ENCODE assay signal across 23 cellular contexts in genomic region chr10:107011113-107011512, GRCh38.
DNase-seq lines count a peak whose midpoint lies in the region; ATAC-seq and TF ChIP-seq lines count a peak whose summit lies in the region.
"Had no signal": no experiment of that assay in that cellular context is flagged by ENCODE, and none has a peak within 500 bp of the region (broad histone marks: within the 10 kb centered on the region; RNA-seq: fewer than 3 reads in every experiment).

No MANE protein-coding gene starts in this region.

- no peak overlapping the region for H2AK5ac ChIP-seq in trophoblast cell (ENCODE audit: low read length)

- no peaks in the 10 kb centered on the region for H3K36me3 ChIP-seq in GM23338 (ENCODE audit: insufficient read depth)
- H3K36me3 ChIP-seq in OCI-LY3 (replicated peaks; ENCODE audit: low read depth, low read length) = no peaks in the 10 kb centered on the region
- no peaks in the 10 kb centered on the region for H3K36me3 ChIP-seq in trophoblast cell (ENCODE audit: control insufficient read depth in 1 of 2, insufficient read depth in 2 of 2, low read length in 2 of 2)
- H3K36me3 ChIP-seq: Peyer's patch had no signal

- no peak overlapping the region for H3K4ac ChIP-seq in trophoblast cell (ENCODE audit: low read depth, low read length)

- H3K9me2 ChIP-seq in GM23338 (ENCODE audit: insufficient read depth) = 0 out of 2 replicates have a peak, but pooled peaks cover 4% of the 10 kb centered on the region

- H3K9me3 Mint-ChIP-seq in GM23338 (no peaks in the 10 kb centered on the region), endothelial cell (ENCODE audit: unreplicated experiment) (no peaks in the 10 kb centered on the region), glutamatergic neuron (ENCODE audit: unreplicated experiment) (no peaks in the 10 kb centered on the region)

- no peak overlapping the region for H2BK5ac ChIP-seq in trophoblast cell (ENCODE audit: low read depth, low read length, poor library complexity)

- H3K4me2 ChIP-seq in GM23338 (no peak overlapping the region), OCI-LY3 (ENCODE audit: low read length) (no peak overlapping the region), trophoblast cell (ENCODE audit: low read length) (no peak overlapping the region)

- H3K9ac ChIP-seq in OCI-LY3 (ENCODE audit: low read length) (no peak overlapping the region), trophoblast cell (ENCODE audit: low read length) (no peak overlapping the region)

- H2BK12ac ChIP-seq in trophoblast cell (ENCODE audit: low read length) = no peak overlapping the region

- no peak overlapping the region for H4K91ac ChIP-seq in trophoblast cell (ENCODE audit: low read depth, low read length)

- ATAC-seq in GM23338 (peak; percentile 53), omental fat pad (ENCODE audit: low FRiP score) (no peak)
- ATAC-seq: activated naive CD4-positive, alpha-beta T cell treated with anti-CD3 and anti-CD28 coated beads, Interleukin-2, amount 50 U/mL, for 72 hours; esophagus mucosa; stimulated activated naive CD8-positive, alpha-beta T cell treated with anti-CD3 and anti-CD28 coated beads, Interleukin-15, Interleukin-2, amounts not matched to agents 100 U/mL and 50 U/mL, for 24 hours had no signal

- H3K4me3 ChIP-seq in GM23338 (no peak overlapping the region), OCI-LY3 (ENCODE audit: low read length) (no peak overlapping the region), trophoblast cell (ENCODE audit: low read depth, low read length) (no peak overlapping the region)
- H3K4me3 ChIP-seq: Peyer's patch, skin epidermis, testis had no signal

- WGBS in trophoblast cell (ENCODE audit: extremely low coverage, insufficient coverage, insufficient read length) = no CpG with 5 or more reads among the region's 3 CpGs

- H3K27ac Mint-ChIP-seq in GM23338 (no peak overlapping the region), endothelial cell (ENCODE audit: unreplicated experiment) (no peak overlapping the region), glutamatergic neuron (ENCODE audit: unreplicated experiment) (no peak overlapping the region)
- H3K27ac Mint-ChIP-seq: activated naive CD4-positive, alpha-beta T cell treated with anti-CD3 and anti-CD28 coated beads, Interleukin-2, amount 50 U/mL, for 72 hours; CD4-positive, CD25-positive, alpha-beta regulatory T cell; T-helper 1 cell treated with Interleukin-12 subunit alpha and Interleukin-12 subunit beta and Interleukin-4 antibody, amounts not matched to agents 30 μg/mL and 1 μg/mL, for 36 hours had no signal

- no peak overlapping the region for H3K4me3 Mint-ChIP-seq in GM23338
- H3K4me3 Mint-ChIP-seq in endothelial cell (ENCODE audit: unreplicated experiment) = no peak overlapping the region
- H3K4me3 Mint-ChIP-seq in glutamatergic neuron (ENCODE audit: unreplicated experiment) = no peak overlapping the region
- H3K4me3 Mint-ChIP-seq: CD4-positive, CD25-positive, alpha-beta regulatory T cell; T-helper 1 cell treated with Interleukin-12 subunit alpha and Interleukin-12 subunit beta and Interleukin-4 antibody, amounts not matched to agents 30 μg/mL and 1 μg/mL, for 36 hours had no signal

- H3K18ac ChIP-seq in trophoblast cell (ENCODE audit: low read length) = no peak overlapping the region

- H4K20me1 ChIP-seq in GM23338 (replicated peaks; ENCODE audit: insufficient read depth) = no peaks in the 10 kb centered on the region
- no peaks in the 10 kb centered on the region for H4K20me1 ChIP-seq in OCI-LY3 (ENCODE audit: insufficient read depth, low read length)

- peaks cover 3% of the 10 kb centered on the region for H3K27me3 Mint-ChIP-seq in GM23338 (ENCODE audit: insufficient read depth, low read depth, poor library complexity)
- H3K27me3 Mint-ChIP-seq in endothelial cell (ENCODE audit: unreplicated experiment) = no peaks in the 10 kb centered on the region
- H3K27me3 Mint-ChIP-seq in glutamatergic neuron (ENCODE audit: unreplicated experiment) = no peaks in the 10 kb centered on the region
- H3K27me3 Mint-ChIP-seq: CD4-positive, CD25-positive, alpha-beta regulatory T cell had no signal

- H3K9me3 ChIP-seq in OCI-LY3 (ENCODE audit: insufficient read depth, low read length) (no peaks in the 10 kb centered on the region), trophoblast cell (ENCODE audit: insufficient read depth, low read depth, low read length) (no peaks in the 10 kb centered on the region)
- H3K9me3 ChIP-seq: testis had no signal

- no peaks in the 10 kb centered on the region for H3K27me3 ChIP-seq in GM23338 (ENCODE audit: insufficient read depth)
- H3K27me3 ChIP-seq in OCI-LY3 (ENCODE audit: low read depth, low read length) = no peaks in the 10 kb centered on the region
- H3K27me3 ChIP-seq in trophoblast cell (ENCODE audit: insufficient read depth, low read length) = no peaks in the 10 kb centered on the region
- H3K27me3 ChIP-seq: Peyer's patch, testis had no signal

- no peak overlapping the region for H3K23ac ChIP-seq in trophoblast cell (ENCODE audit: low read length)

- H2AFZ ChIP-seq in GM23338 (no peak overlapping the region), OCI-LY3 (ENCODE audit: low read depth, low read length) (no peak overlapping the region), trophoblast cell (ENCODE audit: insufficient read depth, low read length, poor library complexity) (no peak overlapping the region)

- no peaks in the 10 kb centered on the region for H3K79me1 ChIP-seq in trophoblast cell (ENCODE audit: low read length)

- H4K12ac ChIP-seq in trophoblast cell (ENCODE audit: low read depth, low read length) = no peak overlapping the region

- H3K36me3 Mint-ChIP-seq in GM23338 (ENCODE audit: low read depth) (no peaks in the 10 kb centered on the region), endothelial cell (ENCODE audit: low read depth, unreplicated experiment) (no peaks in the 10 kb centered on the region), glutamatergic neuron (ENCODE audit: unreplicated experiment) (no peaks in the 10 kb centered on the region)
- H3K36me3 Mint-ChIP-seq: activated naive CD4-positive, alpha-beta T cell treated with anti-CD3 and anti-CD28 coated beads, Interleukin-2, amount 50 U/mL, for 72 hours; CD4-positive, CD25-positive, alpha-beta regulatory T cell had no signal

- H3K79me2 ChIP-seq in GM23338 (replicated peaks; ENCODE audit: insufficient read depth) (no peaks in the 10 kb centered on the region), OCI-LY3 (ENCODE audit: low read length) (no peaks in the 10 kb centered on the region), trophoblast cell (ENCODE audit: control insufficient read depth, insufficient read depth, low read length, poor library complexity) (no peaks in the 10 kb centered on the region)

- no peak overlapping the region for H4K8ac ChIP-seq in trophoblast cell (ENCODE audit: low read depth, low read length)

- H3K4me1 ChIP-seq in GM23338 (ENCODE audit: insufficient read depth) = peaks cover 3% of the 10 kb centered on the region; the same call in 1 of the 2 replicates
- H3K4me1 ChIP-seq in OCI-LY3 (ENCODE audit: low read length) = no peaks in the 10 kb centered on the region
- no peaks in the 10 kb centered on the region for H3K4me1 ChIP-seq in trophoblast cell (ENCODE audit: control insufficient read depth in 1 of 2, insufficient read depth in 2 of 2, low read length in 2 of 2)
- H3K4me1 ChIP-seq: Peyer's patch, testis had no signal

- TF ChIP-seq CTCF in GM23338 (conservative IDR thresholded peaks at IDR 0.05; ENCODE audit: low read depth in 2 of 2) = peak; percentile 54 to 65
- peak; percentile 28 for TF ChIP-seq CTCF in OCI-LY3 (IDR thresholded peaks at IDR 0.05; ENCODE audit: low read depth, low read length)
- no peak for TF ChIP-seq CTCF in endothelial cell (IDR thresholded peaks at IDR 0.05; ENCODE audit: unreplicated experiment)
- TF ChIP-seq CTCF in glutamatergic neuron (IDR thresholded peaks at IDR 0.05; ENCODE audit: partially characterized antibody, unreplicated experiment) = no peak
- no peak for TF ChIP-seq CTCF in omental fat pad (IDR thresholded peaks at IDR 0.05)

- H3K27ac ChIP-seq in GM23338 (ENCODE audit: low read depth) (no peak overlapping the region), OCI-LY3 (ENCODE audit: low read length) (no peak overlapping the region), trophoblast cell (ENCODE audit: low read depth, low read length) (no peak overlapping the region)
- H3K27ac ChIP-seq: Peyer's patch, skin epidermis, testis had no signal

- peak; percentile 63 for DNase-seq in GM23338 (ENCODE audit: low spot score)
- DNase-seq in endothelial cell (ENCODE audit: low spot score) = peak; percentile 9
- peak; percentile 72 for DNase-seq in retina
- DNase-seq in glutamatergic neuron = no peak
- DNase-seq in omental fat pad (ENCODE audit: low spot score) = no peak
- no peak for DNase-seq in NCI-H82 (lab: John Stamatoyannopoulos, UW)
- DNase-seq in trophoblast cell = no peak
- DNase-seq: activated T-cell treated with anti-CD3 and anti-CD28 coated beads for 4 hours; CD4-positive, CD25-positive, alpha-beta regulatory T cell; effector memory CD4-positive, alpha-beta T cell; foreskin fibroblast; IMR-90; MM.1S; NCI-H146; nucleus accumbens; Peyer's patch; stimulated activated naive CD8-positive, alpha-beta T cell treated with anti-CD3 and anti-CD28 coated beads, Interleukin-15, Interleukin-2, amounts not matched to agents 100 U/mL and 50 U/mL, for 24 hours; testis had no signal

- H2BK120ac ChIP-seq in trophoblast cell (ENCODE audit: insufficient read depth, low read length, poor library complexity) = no peak overlapping the region

- no peaks in the 10 kb centered on the region for H3F3A ChIP-seq in GM23338 (replicated peaks; ENCODE audit: low read depth)

- H3K14ac ChIP-seq in trophoblast cell (ENCODE audit: low read length) = no peak overlapping the region

- peaks cover 26% of the 10 kb centered on the region for H3K4me1 Mint-ChIP-seq in GM23338
- H3K4me1 Mint-ChIP-seq in endothelial cell (ENCODE audit: unreplicated experiment) = no peaks in the 10 kb centered on the region
- H3K4me1 Mint-ChIP-seq in glutamatergic neuron (ENCODE audit: low read depth, unreplicated experiment) = no peaks in the 10 kb centered on the region
- H3K4me1 Mint-ChIP-seq: CD4-positive, CD25-positive, alpha-beta regulatory T cell had no signal

Comparison
In these comparisons a context has a peak if more than half of its experiments do, and no peak if none do; other contexts are left out.
1. DNase-seq: peak in GM23338 (single experiment), endothelial cell (single experiment) and retina (single experiment); none in glutamatergic neuron (single experiment), omental fat pad (single experiment), NCI-H82 (single experiment) and trophoblast cell (0 of 2).
2. CTCF ChIP-seq: peak in GM23338 (2 of 2) and OCI-LY3 (single experiment); none in endothelial cell (single experiment), glutamatergic neuron (single experiment) and omental fat pad (0 of 3).